ENCODE assay signal across 18 cellular contexts in the genomic region with DNA sequence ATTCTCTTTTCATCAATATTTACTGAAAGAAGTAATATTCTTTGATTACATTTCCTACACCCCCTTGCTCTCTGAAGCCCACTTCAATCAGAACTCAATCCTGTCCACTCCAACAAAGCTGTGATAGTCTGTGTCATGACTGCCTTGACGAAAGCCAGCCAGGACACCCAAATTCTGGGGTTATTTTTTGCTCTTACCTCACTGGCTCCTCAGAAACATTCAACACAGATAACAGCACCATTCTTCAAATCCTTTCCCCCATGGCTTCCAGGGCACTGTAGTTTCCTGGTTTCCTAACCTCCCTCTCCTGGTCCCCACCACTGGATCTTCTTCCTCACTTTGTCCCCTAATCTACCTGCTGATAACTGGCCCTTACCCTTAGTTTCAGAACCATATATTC.
A peak's percentile ranks its signal among the peaks of the same experiment; 100 is the strongest.
DNase-seq lines count a peak whose midpoint lies in the region; ATAC-seq, FAIRE-seq and TF ChIP-seq lines count a peak whose summit lies in the region.
"Had no signal": no experiment of that assay in that cellular context is flagged by ENCODE, and none has a peak within 500 bp of the region (broad histone marks: within the 10 kb centered on the region; RNA-seq: fewer than 3 reads in every experiment).

No MANE protein-coding gene starts in this region.

- no peak overlapping the region for H2BK12ac ChIP-seq in H9 (ENCODE audit: insufficient read length, low read depth, low read length)

- H2BK120ac ChIP-seq in H9 (ENCODE audit: low read depth, low read length, poor library complexity, severe bottlenecking) = no peak overlapping the region

- H3K4me1 ChIP-seq in DND-41 (ENCODE audit: insufficient read depth, low read length) (no peaks in the 10 kb centered on the region), H9 (ENCODE audit: insufficient read depth, low read length) (peaks cover 3% of the 10 kb centered on the region), GM12878 (ENCODE audit: control insufficient read depth, insufficient read depth, low read length) (no peaks in the 10 kb centered on the region), neuron (ENCODE audit: insufficient read depth, low read length) (peaks cover 17% of the 10 kb centered on the region)
- H3K4me1 ChIP-seq in effector memory CD4-positive, alpha-beta T cell (ENCODE audit: control insufficient read depth, insufficient read depth, low read length, poor library complexity, severe bottlenecking) = no peaks in the 10 kb centered on the region
- H3K4me1 ChIP-seq: adrenal gland, breast epithelium had no signal

- ATAC-seq in DND-41 (ENCODE audit: insufficient read depth, low read depth) = no peak
- ATAC-seq in GM12878 = no peak; the same call in 2 of the 3 replicates

- H2AK5ac ChIP-seq in H9 (ENCODE audit: insufficient read length, low read length) = no peak overlapping the region

- H3K23me2 ChIP-seq in H9 (ENCODE audit: insufficient read length, low read depth, low read length, poor library complexity, severe bottlenecking) = no peaks in the 10 kb centered on the region

- no peaks in the 10 kb centered on the region for H3K79me2 ChIP-seq in DND-41 (ENCODE audit: insufficient read depth, low read length)
- H3K79me2 ChIP-seq in H9 (ENCODE audit: insufficient read depth, low read length) = no peaks in the 10 kb centered on the region
- H3K79me2 ChIP-seq in GM12878 (ENCODE audit: control insufficient read depth, insufficient read depth, low read length) = no peaks in the 10 kb centered on the region

- no peaks in the 10 kb centered on the region for H3K9me3 ChIP-seq in DND-41 (ENCODE audit: insufficient read depth, low read length, severe bottlenecking)
- H3K9me3 ChIP-seq in H9 (ENCODE audit: control insufficient read depth, low read depth, low read length) = no peaks in the 10 kb centered on the region
- H3K9me3 ChIP-seq in GM12878 (replicated peaks; ENCODE audit: control insufficient read depth, insufficient read depth, low read length) = no peaks in the 10 kb centered on the region; the same call in 2 of the 3 replicates
- no peaks in the 10 kb centered on the region for H3K9me3 ChIP-seq in neuron (ENCODE audit: low read length)
- no peaks in the 10 kb centered on the region for H3K9me3 ChIP-seq in effector memory CD4-positive, alpha-beta T cell (ENCODE audit: control insufficient read depth, low read length)
- H3K9me3 ChIP-seq: adrenal gland, left lung, mucosa of descending colon, testis had no signal

- no peak for TF ChIP-seq RAD21 in GM12878 (IDR thresholded peaks at IDR 0.05; ENCODE audit: insufficient read depth, low read depth, low read length)

- POLR2A ChIA-PET in GM12878 (lab: Charles Lee) = no interaction called here

- H3K27ac ChIP-seq in DND-41 (ENCODE audit: low read length) = no peak overlapping the region
- no peak overlapping the region for H3K27ac ChIP-seq in H9 (ENCODE audit: insufficient read length, low read depth, low read length)
- H3K27ac ChIP-seq in GM12878 (ENCODE audit: control insufficient read depth, insufficient read depth) = no peak overlapping the region
- H3K27ac ChIP-seq in effector memory CD4-positive, alpha-beta T cell (ENCODE audit: insufficient read depth, low read length, poor library complexity, severe bottlenecking) = no peak overlapping the region
- H3K27ac ChIP-seq: breast epithelium, left lung, testis had no signal

- no peak for TF ChIP-seq POLR2A in GM12878 (IDR thresholded peaks at IDR 0.05; ENCODE audit: low read depth, low read length)

- in situ Hi-C loops in GM12878 (cut with MboI) = loop anchor here (10.0 to 25.0 kb wide), 2 partner anchors 821 to 1043 kb away; partner anchors contain the start of gene MAN2A1

- RAD21 ChIA-PET in GM12878 (lab: Charles Lee; ENCODE audit: unreplicated experiment) = interaction anchor here (0.6 to 3.2 kb wide), 11 partner anchors 8 to 837 kb away, joined by 3 to 9 read pairs (median 5); no protein-coding TSS in a partner anchor

- SMC1A ChIA-PET in GM12878 (lab: Charles Lee; ENCODE audit: uncharacterized antibody, unreplicated experiment) = interaction anchor here (0.8 to 1.7 kb wide), 9 partner anchors 12 to 840 kb away, joined by 3 to 8 read pairs (median 3); no protein-coding TSS in a partner anchor

- H2BK15ac ChIP-seq in H9 (ENCODE audit: low read depth, low read length) = no peak overlapping the region

- H4K8ac ChIP-seq in H9 (replicated peaks; ENCODE audit: insufficient read length, low read depth, low read length) = no peak overlapping the region

- BruUV-seq in GM12878 (replicated peaks; lab: Mats Ljungman, UMichigan) = no TSS peak

- H3K9ac ChIP-seq in DND-41 (ENCODE audit: low read depth, low read length) (no peak overlapping the region), H9 (ENCODE audit: extremely low read depth, insufficient read length, low read length) (no peak overlapping the region), GM12878 (ENCODE audit: control insufficient read depth, insufficient read depth, low read length) (no peak overlapping the region)

- no peak overlapping the region for H3K4me2 ChIP-seq in DND-41 (ENCODE audit: insufficient read depth, low read length)
- H3K4me2 ChIP-seq in H9 (ENCODE audit: insufficient read depth, insufficient read length, low read length) = no peak overlapping the region
- peak overlapping the region; percentile 33 for H3K4me2 ChIP-seq in GM12878 (ENCODE audit: control insufficient read depth, insufficient read depth)

- H2AFZ ChIP-seq in DND-41 (ENCODE audit: low read depth, low read length) (0 out of 2 replicates have a peak overlapping the region, but pooled peaks have one; percentile 2), H9 (ENCODE audit: low read length) (peak overlapping the region; percentile 50), GM12878 (ENCODE audit: control insufficient read depth, low read depth, low read length) (peak overlapping the region; percentile 98), neuron (ENCODE audit: low read depth, low read length) (peak overlapping the region; percentile 48)

- H2BK20ac ChIP-seq in H9 (ENCODE audit: low read depth, low read length, poor library complexity, severe bottlenecking) = no peak overlapping the region

- no CpG with 5 or more reads among the region's 1 CpG for WGBS in H9 (ENCODE audit: extremely low coverage, insufficient read length, low lambda C conversion rate)
- WGBS in GM12878 (ENCODE audit: insufficient coverage, insufficient replicate concordance, low lambda C conversion rate, missing lambda C conversion rate) = 58% methylated on average over 1 of the region's 1 CpG

- no peak for DNase-seq in DND-41
- no peak for DNase-seq in H9
- no peak for DNase-seq in GM12878 (ENCODE audit: low read depth, low spot score)
- no peak for DNase-seq in effector memory CD4-positive, alpha-beta T cell
- no peak for DNase-seq in CD1c-positive myeloid dendritic cell (ENCODE audit: extremely low spot score)
- DNase-seq in foreskin fibroblast = no peak
- DNase-seq: SIG-M5 had no signal

- no peak overlapping the region for H3K4me3 Mint-ChIP-seq in H9
- H3K4me3 Mint-ChIP-seq: activated T-cell treated with anti-CD3 and anti-CD28 coated beads, Interleukin-2, amount 50 U/mL, for 4 hours; neural crest cell; T-cell had no signal

- H3K4me3 ChIP-seq in DND-41 (ENCODE audit: low read depth in 1 of 2, low read length in 2 of 2) = no peak overlapping the region
- no peak overlapping the region for H3K4me3 ChIP-seq in GM12878
- no peak overlapping the region for H3K4me3 ChIP-seq in neuron (ENCODE audit: low read length)
- H3K4me3 ChIP-seq in effector memory CD4-positive, alpha-beta T cell (ENCODE audit: insufficient read depth, low read depth, low read length, poor library complexity, severe bottlenecking) = no peak overlapping the region
- H3K4me3 ChIP-seq in foreskin fibroblast (ENCODE audit: low read depth in 1 of 2, low read length in 2 of 2) = no peak overlapping the region
- H3K4me3 ChIP-seq: breast epithelium, left lung, mucosa of descending colon, testis had no signal

- peaks cover 2 to 3% of the 10 kb centered on the region in 2 experiments for H3K9me3 Mint-ChIP-seq in H9
- H3K9me3 Mint-ChIP-seq: neural crest cell had no signal

- no peak overlapping the region for H3K23ac ChIP-seq in H9 (ENCODE audit: insufficient read length, low read depth, low read length)

- H3K27me3 ChIP-seq in DND-41 (ENCODE audit: insufficient read depth, low read length, poor library complexity) = no peaks in the 10 kb centered on the region
- no peaks in the 10 kb centered on the region for H3K27me3 ChIP-seq in H9 (ENCODE audit: insufficient read depth, low read length)
- no peaks in the 10 kb centered on the region for H3K27me3 ChIP-seq in GM12878 (replicated peaks in 1 of 2; ENCODE audit: control insufficient read depth in 2 of 2, insufficient read depth in 2 of 2, low read length in 1 of 2)
- H3K27me3 ChIP-seq in neuron (ENCODE audit: insufficient read depth, low read length) = no peaks in the 10 kb centered on the region
- no peaks in the 10 kb centered on the region for H3K27me3 ChIP-seq in effector memory CD4-positive, alpha-beta T cell (replicated peaks; ENCODE audit: control insufficient read depth, insufficient read depth, low read length, poor library complexity, severe bottlenecking)
- H3K27me3 ChIP-seq: adrenal gland, breast epithelium, left lung, testis had no signal

- H3T11ph ChIP-seq in H9 (ENCODE audit: low read length) = no peak overlapping the region

- no peaks in the 10 kb centered on the region for H3K36me3 ChIP-seq in DND-41 (ENCODE audit: insufficient read depth, low read length)
- no peaks in the 10 kb centered on the region for H3K36me3 ChIP-seq in GM12878 (ENCODE audit: control insufficient read depth in 2 of 2, insufficient read depth in 2 of 2, low read length in 1 of 2)
- no peaks in the 10 kb centered on the region for H3K36me3 ChIP-seq in neuron (ENCODE audit: insufficient read depth, low read length)
- H3K36me3 ChIP-seq in effector memory CD4-positive, alpha-beta T cell (ENCODE audit: control insufficient read depth, insufficient read depth, low read length) = no peaks in the 10 kb centered on the region
- H3K36me3 ChIP-seq: adrenal gland, breast epithelium, left lung had no signal

- H3K4me1 Mint-ChIP-seq in H9 = peaks cover 18 to 21% of the 10 kb centered on the region in 2 experiments

- intact Hi-C loops in GM12878 (cut with micrococcal nuclease; ENCODE audit: unreplicated experiment) = loop anchor here (5.0 kb wide), 2 partner anchors 159 to 276 kb away; no protein-coding TSS in a partner anchor

- H3K36me3 Mint-ChIP-seq in H9 (ENCODE audit: insufficient read depth in 1 of 3, low read depth in 3 of 3) = peaks cover 1% of the 10 kb centered on the region in 3 experiments; a peak in 6 of 7 replicates
- H3K36me3 Mint-ChIP-seq: T-cell had no signal

- no peak for FAIRE-seq in GM12878 (lab: Jason Lieb, UNC)

- no peak overlapping the region for H4K91ac ChIP-seq in H9 (ENCODE audit: insufficient read length, low read depth, low read length)

- H3K56ac ChIP-seq in H9 (ENCODE audit: insufficient read length, low read depth, low read length) = no peak overlapping the region

- TF ChIP-seq EP300 in GM12878 (IDR thresholded peaks at IDR 0.05; ENCODE audit: borderline replicate concordance in 1 of 2, control insufficient read depth in 1 of 2, low read depth in 2 of 2, low read length in 2 of 2) = no peak

- no peak overlapping the region for H2BK5ac ChIP-seq in H9 (ENCODE audit: insufficient read length, low read length)

- H3K79me1 ChIP-seq in H9 (ENCODE audit: insufficient read depth, low read depth, low read length, poor library complexity, severe bottlenecking) = no peaks in the 10 kb centered on the region

- no peak overlapping the region; a peak in 2 of 7 replicates for H3K27ac Mint-ChIP-seq in H9
- H3K27ac Mint-ChIP-seq: stimulated activated naive B cell treated with anti-CD40 and anti-IgM and Interleukin-4, amounts not matched to agents 10 μg/mL and 1 μg/mL and 100 μg/mL, for 72 hours; T-cell had no signal

- CTCF ChIA-PET in GM12878 (lab: Yijun Ruan, JAX) = interaction anchor here (0.5 to 2.6 kb wide), 37 partner anchors 8 to 1054 kb away, joined by 3 to 15 read pairs (median 3); no protein-coding TSS in a partner anchor

- no peak overlapping the region for H3K18ac ChIP-seq in H9 (ENCODE audit: insufficient read length, low read depth, low read length)

- H3K27me3 Mint-ChIP-seq in H9 (ENCODE audit: low read depth) = no peaks in the 10 kb centered on the region
- H3K27me3 Mint-ChIP-seq: dendritic cell treated with granulocyte-macrophage colony-stimulating factor and Interleukin-4, amounts not matched to agents 40 ng/mL and 50 ng/mL, for 4 days had no signal

- H3K14ac ChIP-seq in H9 (ENCODE audit: insufficient read depth, low read length) = no peak overlapping the region

- TF ChIP-seq CTCF in DND-41 (IDR thresholded peaks at IDR 0.05; ENCODE audit: borderline replicate concordance, extremely low read depth, low read length, poor library complexity, severe bottlenecking) (no peak), H9 (conservative IDR thresholded peaks at IDR 0.05) (no peak), GM12878 (IDR thresholded peaks at IDR 0.05 in 2 of 3, conservative IDR thresholded peaks at IDR 0.05 in 1 of 3; ENCODE audit: control insufficient read depth in 2 of 3, extremely low read depth in 1 of 3, insufficient read depth in 1 of 3, low read depth in 3 of 3, low read length in 3 of 3) (no peak), foreskin fibroblast (IDR thresholded peaks at IDR 0.05; ENCODE audit: low read depth, low read length) (no peak)

- no peak overlapping the region for H3K4ac ChIP-seq in H9 (ENCODE audit: low read depth, low read length)

- H4K5ac ChIP-seq in H9 (ENCODE audit: insufficient read length, low read depth, low read length) = no peak overlapping the region

- no peaks in the 10 kb centered on the region for H4K20me1 ChIP-seq in DND-41 (ENCODE audit: insufficient read depth, low read length)
- H4K20me1 ChIP-seq in H9 (ENCODE audit: control insufficient read depth, insufficient read depth, insufficient read length) = no peaks in the 10 kb centered on the region
- no peaks in the 10 kb centered on the region for H4K20me1 ChIP-seq in GM12878 (ENCODE audit: control insufficient read depth, insufficient read depth)

Comparison
In these comparisons a context has a peak if more than half of its experiments do, and no peak if none do; other contexts are left out.
1. H2AFZ ChIP-seq: peak in every context shown above with its lines; median percentile 98 in GM12878; 50 in H9; 48 in neuron; 2 in DND-41.